ENCODE assay signal across 8 cellular contexts in genomic region chr1:239976130-239976968, GRCh38.
DNase-seq lines count a peak whose midpoint lies in the region; ATAC-seq and TF ChIP-seq lines count a peak whose summit lies in the region.

No MANE protein-coding gene starts in this region.

- no peaks in the 10 kb centered on the region for H3K4me1 Mint-ChIP-seq in immature natural killer cell

- peaks cover 0 to 11% (median 2%) of the 10 kb centered on the region in 3 donors for H3K27me3 Mint-ChIP-seq in immature natural killer cell (ENCODE audit: low read depth in 3 of 3)

- H3K4me1 ChIP-seq in RWPE2 (ENCODE audit: insufficient read depth, poor library complexity, severe bottlenecking) = no peaks in the 10 kb centered on the region

- H3K4me3 Mint-ChIP-seq in immature natural killer cell = no peak overlapping the region

- in situ Hi-C loops in astrocyte of the cerebellum (cut with HindIII; ENCODE audit: low sequenced_read_pairs) = no loop called here

- TF ChIP-seq CTCF in RWPE2 (IDR thresholded peaks at IDR 0.05; ENCODE audit: poor library complexity, severe bottlenecking) (peak; percentile 82), astrocyte of the cerebellum (IDR thresholded peaks at IDR 0.05; ENCODE audit: low read depth, low read length, missing control alignments) (peak; percentile 98)

- H3K4me3 ChIP-seq in RWPE2 (ENCODE audit: severe bottlenecking) (no peak overlapping the region), astrocyte of the cerebellum (ENCODE audit: low read depth, low read length) (no peak overlapping the region)

- DNase-seq in DMS 273 (lab: John Stamatoyannopoulos, UW; ENCODE audit: unreplicated experiment) = peak; percentile 74
- no peak for DNase-seq in DMS 273 treated with DMSO at 0.1 percent for 48 hours (lab: John Stamatoyannopoulos, UW)
- DNase-seq in RWPE2 (ENCODE audit: low spot score) = no peak
- peak; percentile 33 for DNase-seq in astrocyte of the cerebellum (ENCODE audit: low read depth)
- DNase-seq in immature natural killer cell = peak; percentile 5 to 27 (median 25)
- peak; percentile 48 to 59 for DNase-seq in stimulated activated CD4-positive, alpha-beta T cell treated with anti-CD3 and anti-CD28 coated beads, Interleukin-2, amount 100 ng/mL, for 24 hours

- H3K27ac Mint-ChIP-seq in immature natural killer cell = no peak overlapping the region

- peaks cover 0 to 3% (median 0%) of the 10 kb centered on the region in 6 donors for H3K9me3 Mint-ChIP-seq in immature natural killer cell

- H3K36me3 Mint-ChIP-seq in immature natural killer cell = no peaks in the 10 kb centered on the region

- H3K27ac ChIP-seq in RWPE2 (ENCODE audit: poor library complexity, severe bottlenecking) = no peak overlapping the region

- H3K36me3 ChIP-seq in RWPE2 (ENCODE audit: low read depth) = no peaks in the 10 kb centered on the region

- no peaks in the 10 kb centered on the region for H3K9me3 ChIP-seq in RWPE2 (ENCODE audit: severe bottlenecking)

- H3K27me3 ChIP-seq in RWPE2 (ENCODE audit: insufficient read depth, poor library complexity, severe bottlenecking) = no peaks in the 10 kb centered on the region

- ATAC-seq in GM19463 (IDR thresholded peaks at IDR 0.05; ENCODE audit: unreplicated experiment) (peak; percentile 93), HG03460 (IDR thresholded peaks at IDR 0.05; ENCODE audit: unreplicated experiment) (peak; percentile 94), RWPE2 (ENCODE audit: low read depth) (no peak)

Comparison
In these comparisons a context has a peak if more than half of its experiments do, and no peak if none do; other contexts are left out.
1. DNase-seq: peak in DMS 273 (single experiment), astrocyte of the cerebellum (single experiment), immature natural killer cell (3 of 3) and stimulated activated CD4-positive, alpha-beta T cell treated with anti-CD3 and anti-CD28 coated beads, Interleukin-2, amount 100 ng/mL, for 24 hours (2 of 2); none in DMS 273 treated with DMSO at 0.1 percent for 48 hours (single experiment) and RWPE2 (single experiment).